Comparison of ENCODE assay signal across 9 cellular contexts in genomic region chr5:178249191-178249989, GRCh38. TPM values are rescaled to one million over a fixed set of nuclear protein-coding genes. Genes with fewer than 3 reads are reported as not detected.
DNase-seq lines count a peak whose midpoint lies in the region; ATAC-seq and TF ChIP-seq lines count a peak whose summit lies in the region.
"Had no signal": no experiment of that assay in that cellular context is flagged by ENCODE, and none has a peak within 500 bp of the region (broad histone marks: within the 10 kb centered on the region; RNA-seq: fewer than 3 reads in every experiment).

No MANE protein-coding gene starts in this region.

- ATAC-seq in CD4-positive, alpha-beta T cell (ENCODE audit: poor library complexity) = peak; percentile 82
- peak; percentile 66 to 92 for ATAC-seq in activated naive CD4-positive, alpha-beta T cell treated with anti-CD3 and anti-CD28 coated beads, Interleukin-2, amount 50 U/mL, for 72 hours
- ATAC-seq in left lobe of liver = peak; percentile 97
- no peak for ATAC-seq in HG03457 (IDR thresholded peaks at IDR 0.05; ENCODE audit: unreplicated experiment)
- no peak for ATAC-seq in GM18505 (IDR thresholded peaks at IDR 0.05; ENCODE audit: unreplicated experiment)

- H3K4me3 ChIP-seq in ovary = no peak overlapping the region
- no peak overlapping the region for H3K4me3 ChIP-seq in effector memory CD4-positive, alpha-beta T cell (ENCODE audit: insufficient read depth, low read depth, low read length, poor library complexity, severe bottlenecking)

- no peaks in the 10 kb centered on the region for H3K27me3 ChIP-seq in CD4-positive, alpha-beta T cell (ENCODE audit: control insufficient read depth, insufficient read depth, low read length)
- H3K27me3 ChIP-seq in ovary = no peaks in the 10 kb centered on the region
- no peaks in the 10 kb centered on the region for H3K27me3 ChIP-seq in effector memory CD4-positive, alpha-beta T cell (replicated peaks; ENCODE audit: control insufficient read depth, insufficient read depth, low read length, poor library complexity, severe bottlenecking)

- H3K36me3 Mint-ChIP-seq in CD4-positive, alpha-beta T cell (ENCODE audit: low read depth) = no peaks in the 10 kb centered on the region
- no peaks in the 10 kb centered on the region for H3K36me3 Mint-ChIP-seq in activated naive CD4-positive, alpha-beta T cell treated with anti-CD3 and anti-CD28 coated beads, Interleukin-2, amount 50 U/mL, for 72 hours

- peak in 3 of 10 experiments; percentile 14 to 17 (median 16) for DNase-seq in CD4-positive, alpha-beta T cell
- DNase-seq in KG1 (lab: John Stamatoyannopoulos, UW) (peak; percentile 25), left lobe of liver (ENCODE audit: low spot score) (peak; percentile 81), ovary (no peak)
- no peak for DNase-seq in activated naive CD4-positive, alpha-beta T cell treated with anti-CD3 and anti-CD28 coated beads, Interleukin-2, amount 50 U/mL, for 72 hours (ENCODE audit: low spot score in 2 of 2)
- DNase-seq in effector memory CD4-positive, alpha-beta T cell = no peak
- DNase-seq: NCI-H526 had no signal

- H3K27me3 Mint-ChIP-seq in CD4-positive, alpha-beta T cell = no peaks in the 10 kb centered on the region

- intact Hi-C loops in CD4-positive, alpha-beta T cell (cut with DNase I, micrococcal nuclease) = no loop called here
- intact Hi-C loops in ovary (cut with DNase I) = no loop called here

- no peak for TF ChIP-seq POLR2A in ovary (IDR thresholded peaks at IDR 0.05)
- no peak for TF ChIP-seq POLR2A in GM18505 (IDR thresholded peaks at IDR 0.05; ENCODE audit: borderline replicate concordance, extremely low read depth, insufficient read depth, insufficient read length)

- TF ChIP-seq CTCF in CD4-positive, alpha-beta T cell (IDR thresholded peaks at IDR 0.05) = no peak
- TF ChIP-seq CTCF in ovary (IDR thresholded peaks at IDR 0.05) = no peak

- WGBS in ovary, 3 donors = 70 to 79% (median 75%) methylated on average over 12 to 13 of the region's 13 CpGs

- no peaks in the 10 kb centered on the region for H3K9me3 ChIP-seq in CD4-positive, alpha-beta T cell (ENCODE audit: control insufficient read depth, low read length)
- H3K9me3 ChIP-seq in ovary = no peaks in the 10 kb centered on the region
- no peaks in the 10 kb centered on the region for H3K9me3 ChIP-seq in effector memory CD4-positive, alpha-beta T cell (ENCODE audit: control insufficient read depth, low read length)

- CTCF ChIA-PET in CD4-positive, alpha-beta T cell (lab: Charles Lee) = no interaction called here

- no peak for TF ChIP-seq EP300 in ovary (IDR thresholded peaks at IDR 0.05)

- H3K36me3 ChIP-seq in ovary = no peaks in the 10 kb centered on the region
- H3K36me3 ChIP-seq in effector memory CD4-positive, alpha-beta T cell (ENCODE audit: control insufficient read depth, insufficient read depth, low read length) = no peaks in the 10 kb centered on the region

- no peak overlapping the region for H3K27ac ChIP-seq in CD4-positive, alpha-beta T cell (ENCODE audit: low read depth, low read length)
- H3K27ac ChIP-seq in ovary = no peak overlapping the region
- H3K27ac ChIP-seq in effector memory CD4-positive, alpha-beta T cell (ENCODE audit: insufficient read depth, low read length, poor library complexity, severe bottlenecking) = no peak overlapping the region

- H3K27ac Mint-ChIP-seq in CD4-positive, alpha-beta T cell = peak overlapping the region; percentile 70
- H3K27ac Mint-ChIP-seq in activated naive CD4-positive, alpha-beta T cell treated with anti-CD3 and anti-CD28 coated beads, Interleukin-2, amount 50 U/mL, for 72 hours = peak overlapping the region; percentile 11 to 51

- no peaks in the 10 kb centered on the region for H3K9me3 Mint-ChIP-seq in CD4-positive, alpha-beta T cell
- H3K9me3 Mint-ChIP-seq in activated naive CD4-positive, alpha-beta T cell treated with anti-CD3 and anti-CD28 coated beads, Interleukin-2, amount 50 U/mL, for 72 hours = no peaks in the 10 kb centered on the region

- peak overlapping the region; percentile 49 for H3K4me3 Mint-ChIP-seq in CD4-positive, alpha-beta T cell

- peaks cover 5% of the 10 kb centered on the region for H3K4me1 Mint-ChIP-seq in CD4-positive, alpha-beta T cell (ENCODE audit: low read depth)

- H3K4me1 ChIP-seq in ovary (ENCODE audit: insufficient read depth) = no peaks in the 10 kb centered on the region
- no peaks in the 10 kb centered on the region for H3K4me1 ChIP-seq in effector memory CD4-positive, alpha-beta T cell (ENCODE audit: control insufficient read depth, insufficient read depth, low read length, poor library complexity, severe bottlenecking)

- POLR2A ChIA-PET in CD4-positive, alpha-beta T cell (lab: Charles Lee) = interaction anchor here (0.9 kb wide), 1 partner anchor 16 kb away, joined by 3 read pairs; no protein-coding TSS in a partner anchor

RNA-seq across cellular contexts. Expression of gene PHYKPL, which starts 16.8 kb away (rescaled TPM):
- total RNA-seq in CD4-positive, alpha-beta T cell = 10 to 100 TPM; 90.9 to 92.8 TPM
- 10 to 100 TPM; 51.1 to 97.6 TPM for total RNA-seq in activated naive CD4-positive, alpha-beta T cell treated with anti-CD3 and anti-CD28 coated beads, Interleukin-2, amount 50 U/mL, for 72 hours
- total RNA-seq in left lobe of liver = 74.1 TPM
- 10 to 100 TPM; 41.7 to 93.3 (median 62.7) TPM for total RNA-seq in ovary
- polyA plus RNA-seq in ovary = 10 to 100 TPM; 31.8 to 46.8 TPM

RNA-seq across cellular contexts. Expression of gene HNRNPAB, which starts 45.1 kb away (rescaled TPM):
- 10 to 100 TPM; 63.6 to 68.9 TPM for total RNA-seq in CD4-positive, alpha-beta T cell
- total RNA-seq in activated naive CD4-positive, alpha-beta T cell treated with anti-CD3 and anti-CD28 coated beads, Interleukin-2, amount 50 U/mL, for 72 hours = 100 to 1,000 TPM; 232 to 253 TPM
- total RNA-seq in left lobe of liver = 56.1 TPM
- total RNA-seq in ovary = 100 to 1,000 TPM in 4 of 7 donors, 10 to 100 TPM in 3; 42.0 to 132 (median 102) TPM
- polyA plus RNA-seq in ovary = 100 to 1,000 TPM in 1 of 2 donors, 10 to 100 TPM in 1; 56.4 to 106 TPM

Comparison
In these comparisons a context has a peak if more than half of its experiments do, and no peak if none do; other contexts are left out.
1. ATAC-seq: peak in CD4-positive, alpha-beta T cell (single experiment), activated naive CD4-positive, alpha-beta T cell treated with anti-CD3 and anti-CD28 coated beads, Interleukin-2, amount 50 U/mL, for 72 hours (2 of 2) and left lobe of liver (single experiment); none in HG03457 (single experiment) and GM18505 (single experiment).
2. DNase-seq: peak in KG1 (single experiment) and left lobe of liver (single experiment); none in activated naive CD4-positive, alpha-beta T cell treated with anti-CD3 and anti-CD28 coated beads, Interleukin-2, amount 50 U/mL, for 72 hours (0 of 2), ovary (0 of 5) and effector memory CD4-positive, alpha-beta T cell (0 of 3).